Comparison of ENCODE assay signal across 11 cellular contexts in the genomic region with DNA sequence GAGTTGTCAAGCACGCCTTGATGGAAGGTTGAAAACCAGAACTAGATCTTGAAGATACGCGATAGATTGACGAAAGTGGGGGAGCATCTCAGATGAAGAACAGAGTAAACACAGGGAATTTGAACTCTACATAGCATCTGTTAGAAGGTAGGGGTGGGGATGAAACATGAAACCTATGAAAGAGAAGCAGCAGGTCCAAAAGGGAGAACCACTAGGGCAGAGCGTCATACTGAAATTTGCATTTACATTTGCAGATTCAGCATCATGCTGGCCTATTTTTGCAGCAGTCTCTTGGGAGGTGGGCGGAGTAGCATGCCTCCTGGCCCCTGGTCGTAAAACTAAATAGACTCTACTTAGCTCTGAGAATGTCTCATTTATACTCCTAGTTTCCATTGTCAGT. TPM values are rescaled to one million over a fixed set of nuclear protein-coding genes. Genes with fewer than 3 reads are reported as not detected.
DNase-seq lines count a peak whose midpoint lies in the region; ATAC-seq and TF ChIP-seq lines count a peak whose summit lies in the region.
"Had no signal": no experiment of that assay in that cellular context is flagged by ENCODE, and none has a peak within 500 bp of the region (broad histone marks: within the 10 kb centered on the region; RNA-seq: fewer than 3 reads in every experiment).

No MANE protein-coding gene starts in this region.

- peak; percentile 78 for DNase-seq in activated CD4-positive, alpha-beta T cell treated with anti-CD3 and anti-CD28 coated beads for 36 hours
- DNase-seq in activated CD4-positive, alpha-beta T cell treated with anti-CD3 and anti-CD28 coated beads for 1 hour, result no peak
- peak; percentile 76 for DNase-seq in T-helper 2 cell treated with Interferon-gamma antibody and Interleukin-4, amounts not matched to agents 5 μg/mL and 100 μg/mL, for 36 hours (ENCODE audit: low spot score)
- DNase-seq in stimulated activated naive CD8-positive, alpha-beta T cell treated with anti-CD3 and anti-CD28 coated beads, Interleukin-15, Interleukin-2, amounts not matched to agents 100 U/mL and 50 U/mL, for 24 hours, result peak; percentile 51
- DNase-seq in NCI-H1930 (lab: John Stamatoyannopoulos, UW) (no peak), DMS79 treated with DMSO at 0.1 percent for 48 hours (lab: John Stamatoyannopoulos, UW) (no peak), heart right ventricle (no peak)
- DNase-seq: left cardiac atrium, NCI-H146 had no signal

- H3K36me3 ChIP-seq in esophagus (ENCODE audit: control insufficient read depth in 2 of 2, insufficient read depth in 2 of 2, low read length in 1 of 2), result no peaks in the 10 kb centered on the region
- no peaks in the 10 kb centered on the region for H3K36me3 ChIP-seq in heart right ventricle

- H3K4me1 ChIP-seq in esophagus (ENCODE audit: control insufficient read depth in 2 of 2, insufficient read depth in 2 of 2, low read length in 1 of 2) (no peaks in the 10 kb centered on the region), heart right ventricle (peaks cover 0 to 3% (median 0%) of the 10 kb centered on the region in 9 donors)

- H3K27ac ChIP-seq in esophagus (ENCODE audit: low read depth in 2 of 2, low read length in 1 of 2) (peak overlapping the region; percentile 52 to 81), heart right ventricle (no peak overlapping the region)

- H3K36me3 Mint-ChIP-seq in activated CD4-positive, alpha-beta T cell treated with anti-CD3 and anti-CD28 coated beads for 36 hours (ENCODE audit: low read depth), result peaks cover 4% of the 10 kb centered on the region
- no peaks in the 10 kb centered on the region for H3K36me3 Mint-ChIP-seq in T-helper 2 cell treated with Interferon-gamma antibody and Interleukin-4, amounts not matched to agents 5 μg/mL and 100 μg/mL, for 36 hours (ENCODE audit: low read depth)

- peak; percentile 52 for ATAC-seq in activated CD4-positive, alpha-beta T cell treated with anti-CD3 and anti-CD28 coated beads for 36 hours
- ATAC-seq in stimulated activated naive CD8-positive, alpha-beta T cell treated with anti-CD3 and anti-CD28 coated beads, Interleukin-15, Interleukin-2, amounts not matched to agents 100 U/mL and 50 U/mL, for 24 hours, result peak; percentile 47
- ATAC-seq in heart right ventricle, result no peak
- ATAC-seq: HCT116, left cardiac atrium had no signal

- no peaks in the 10 kb centered on the region for H3K27me3 Mint-ChIP-seq in activated CD4-positive, alpha-beta T cell treated with anti-CD3 and anti-CD28 coated beads for 36 hours
- no peaks in the 10 kb centered on the region for H3K27me3 Mint-ChIP-seq in T-helper 2 cell treated with Interferon-gamma antibody and Interleukin-4, amounts not matched to agents 5 μg/mL and 100 μg/mL, for 36 hours (ENCODE audit: low read depth)

- POLR2A ChIA-PET in activated CD4-positive, alpha-beta T cell treated with anti-CD3 and anti-CD28 coated beads for 36 hours (lab: Charles Lee), result interaction anchor here (0.6 to 5.7 kb wide), 10 partner anchors 7 to 84 kb away, joined by 4 to 194 read pairs (median 7); partner anchors contain the start of gene RASGRP1

- no peak overlapping the region for H3K4me3 ChIP-seq in esophagus (ENCODE audit: low read depth in 1 of 2, low read length in 2 of 2)
- H3K4me3 ChIP-seq in heart right ventricle, result no peak overlapping the region

- no peaks in the 10 kb centered on the region for H3K9me3 Mint-ChIP-seq in activated CD4-positive, alpha-beta T cell treated with anti-CD3 and anti-CD28 coated beads for 36 hours (ENCODE audit: low read depth)
- H3K9me3 Mint-ChIP-seq in T-helper 2 cell treated with Interferon-gamma antibody and Interleukin-4, amounts not matched to agents 5 μg/mL and 100 μg/mL, for 36 hours, result no peaks in the 10 kb centered on the region

- peak overlapping the region; percentile 96 for H3K27ac Mint-ChIP-seq in activated CD4-positive, alpha-beta T cell treated with anti-CD3 and anti-CD28 coated beads for 36 hours
- H3K27ac Mint-ChIP-seq in T-helper 2 cell treated with Interferon-gamma antibody and Interleukin-4, amounts not matched to agents 5 μg/mL and 100 μg/mL, for 36 hours, result peak overlapping the region; percentile 93

- H3K9me3 ChIP-seq in esophagus (ENCODE audit: control insufficient read depth in 2 of 2, insufficient read depth in 1 of 2, low read depth in 1 of 2, low read length in 1 of 2) (no peaks in the 10 kb centered on the region), heart right ventricle (no peaks in the 10 kb centered on the region)

- H3K27me3 ChIP-seq in esophagus (ENCODE audit: control insufficient read depth in 1 of 2, insufficient read depth in 2 of 2, low read length in 2 of 2) (no peaks in the 10 kb centered on the region), heart right ventricle (peaks cover 0 to 8% (median 0%) of the 10 kb centered on the region in 7 donors)

- WGBS in esophagus, 2 donors, result 80 to 81% methylated on average over 7 of the region's 7 CpGs
- WGBS in heart right ventricle, 2 donors, result 82 to 87% methylated on average over 7 of the region's 7 CpGs

- intact Hi-C loops in activated CD4-positive, alpha-beta T cell treated with anti-CD3 and anti-CD28 coated beads for 36 hours (cut with DNase I, micrococcal nuclease), result loop anchor here (1.0 to 10.0 kb wide), 8 partner anchors 20 to 1014 kb away; partner anchors contain the start of gene RASGRP1 (in 1 of the 2)
- intact Hi-C loops in heart right ventricle (cut with DNase I), result no loop called here

- no peak for TF ChIP-seq CTCF in heart right ventricle (IDR thresholded peaks at IDR 0.05)

- H3K4me1 Mint-ChIP-seq in activated CD4-positive, alpha-beta T cell treated with anti-CD3 and anti-CD28 coated beads for 36 hours, result peaks cover 81% of the 10 kb centered on the region
- H3K4me1 Mint-ChIP-seq in T-helper 2 cell treated with Interferon-gamma antibody and Interleukin-4, amounts not matched to agents 5 μg/mL and 100 μg/mL, for 36 hours (ENCODE audit: low read depth), result peaks cover 64% of the 10 kb centered on the region

- H3K4me3 Mint-ChIP-seq in activated CD4-positive, alpha-beta T cell treated with anti-CD3 and anti-CD28 coated beads for 36 hours, result peak overlapping the region; percentile 42
- H3K4me3 Mint-ChIP-seq in T-helper 2 cell treated with Interferon-gamma antibody and Interleukin-4, amounts not matched to agents 5 μg/mL and 100 μg/mL, for 36 hours, result peak overlapping the region; percentile 54

- CTCF ChIA-PET in activated CD4-positive, alpha-beta T cell treated with anti-CD3 and anti-CD28 coated beads for 36 hours (lab: Charles Lee), result interaction anchor here (0.7 to 10.4 kb wide), 14 partner anchors 13 to 89 kb away, joined by 3 to 145 read pairs (median 8); partner anchors contain the start of gene RASGRP1

RNA-seq across cellular contexts. Expression of gene RASGRP1, which starts 46.1 kb away (rescaled TPM):
- 100 to 1,000 TPM; 102 to 120 TPM for total RNA-seq in activated CD4-positive, alpha-beta T cell treated with anti-CD3 and anti-CD28 coated beads for 36 hours
- polyA plus RNA-seq in esophagus (1 to 10 TPM; 2.5 to 4.0 TPM), heart right ventricle (under 1 TPM in 1 of 2 donors, not detected in 1; 0.04 TPM)
- 1 to 10 TPM in 1 of 10 donors, under 1 TPM in 9; 0.19 to 3.0 (median 0.50) TPM for total RNA-seq in heart right ventricle

Comparison
In these comparisons a context has a peak if more than half of its experiments do, and no peak if none do; other contexts are left out.
1. DNase-seq: peak in activated CD4-positive, alpha-beta T cell treated with anti-CD3 and anti-CD28 coated beads for 36 hours (single experiment), T-helper 2 cell treated with Interferon-gamma antibody and Interleukin-4, amounts not matched to agents 5 μg/mL and 100 μg/mL, for 36 hours (single experiment) and stimulated activated naive CD8-positive, alpha-beta T cell treated with anti-CD3 and anti-CD28 coated beads, Interleukin-15, Interleukin-2, amounts not matched to agents 100 U/mL and 50 U/mL, for 24 hours (single experiment); none in activated CD4-positive, alpha-beta T cell treated with anti-CD3 and anti-CD28 coated beads for 1 hour (single experiment), NCI-H1930 (0 of 2), DMS79 treated with DMSO at 0.1 percent for 48 hours (single experiment) and heart right ventricle (0 of 2).
2. ATAC-seq: peak in activated CD4-positive, alpha-beta T cell treated with anti-CD3 and anti-CD28 coated beads for 36 hours (single experiment) and stimulated activated naive CD8-positive, alpha-beta T cell treated with anti-CD3 and anti-CD28 coated beads, Interleukin-15, Interleukin-2, amounts not matched to agents 100 U/mL and 50 U/mL, for 24 hours (single experiment); none in heart right ventricle (0 of 8).
3. H3K27ac ChIP-seq: peak in esophagus (2 of 2); none in heart right ventricle (0 of 10).
4. RNA of gene RASGRP1, which starts 46.1 kb away (total RNA-seq): 102 to 120 TPM in activated CD4-positive, alpha-beta T cell treated with anti-CD3 and anti-CD28 coated beads for 36 hours; 0.19 to 3.0 TPM in heart right ventricle; every median in the first group is over 10 times any median in the second.
5. intact Hi-C loops: an anchor here in activated CD4-positive, alpha-beta T cell treated with anti-CD3 and anti-CD28 coated beads for 36 hours (1.0 to 10.0 kb wide); none called in heart right ventricle.